Comparison of ENCODE assay signal across 12 cellular contexts in the genomic region with DNA sequence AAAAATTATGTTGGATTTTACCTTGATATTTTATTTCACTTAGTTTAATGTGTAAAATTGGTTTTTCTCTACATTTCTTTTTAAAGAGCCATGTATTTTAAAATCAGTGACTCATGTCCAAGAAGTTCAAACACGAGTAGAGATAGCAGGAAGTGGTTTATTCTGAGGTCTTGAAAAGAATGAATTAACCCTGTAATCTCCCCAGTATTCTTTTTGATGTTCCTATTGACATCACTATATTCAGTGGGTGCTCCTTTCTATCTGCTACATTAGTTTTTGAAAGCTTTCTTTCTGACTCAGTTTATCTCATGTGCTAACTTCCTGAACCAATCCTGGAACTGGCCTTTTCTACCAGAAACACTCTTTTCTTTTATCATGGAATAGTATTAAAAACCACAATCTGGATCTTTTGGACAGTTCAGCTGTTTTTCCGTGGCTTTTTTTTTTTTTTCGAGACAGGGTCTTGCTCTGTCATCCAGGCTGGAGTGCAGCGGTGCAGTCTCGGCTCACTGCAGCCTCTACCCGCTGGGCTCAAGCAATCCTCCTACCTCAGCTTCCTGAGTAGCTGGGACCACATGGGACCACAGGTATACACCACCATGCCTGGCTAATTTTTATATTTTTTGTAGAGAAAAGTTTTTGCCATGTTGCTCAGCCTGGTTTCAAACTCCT.
DNase-seq lines count a peak whose midpoint lies in the region; FAIRE-seq and TF ChIP-seq lines count a peak whose summit lies in the region.
"Had no signal": no experiment of that assay in that cellular context is flagged by ENCODE, and none has a peak within 500 bp of the region (broad histone marks: within the 10 kb centered on the region; RNA-seq: fewer than 3 reads in every experiment).

No MANE protein-coding gene starts in this region.

- 0 out of 4 replicates have a peak, but pooled peaks cover 0 to 18% of the 10 kb centered on the region in 2 experiments for H3K4me1 ChIP-seq in SK-N-SH (ENCODE audit: control insufficient read depth in 1 of 2, insufficient read depth in 2 of 2, low read depth in 1 of 2, low read length in 1 of 2)
- H3K4me1 ChIP-seq: ascending aorta, SJCRH30 had no signal

- no peaks in the 10 kb centered on the region for H4K20me1 ChIP-seq in SK-N-SH (ENCODE audit: insufficient read depth)

- no peak for TF ChIP-seq EP300 in SK-N-SH (IDR thresholded peaks at IDR 0.05; ENCODE audit: borderline replicate concordance in 1 of 2, low read depth in 1 of 2, low read length in 1 of 2)

- peak; percentile 99 for FAIRE-seq in H54 (lab: Jason Lieb, UNC)

- H3K4me1 Mint-ChIP-seq in immature natural killer cell (peaks cover 17 to 23% of the 10 kb centered on the region in 2 donors), endothelial cell (ENCODE audit: unreplicated experiment) (peaks cover 9% of the 10 kb centered on the region)

- H3K4me2 ChIP-seq in SK-N-SH: no peak overlapping the region

- peaks cover 14% of the 10 kb centered on the region for H3F3A ChIP-seq in SK-N-SH (replicated peaks; ENCODE audit: insufficient read depth)

- no peaks in the 10 kb centered on the region for H3K9me2 ChIP-seq in SK-N-SH

- peak overlapping the region in 1 of 2 experiments; percentile 62; a peak in 2 of 4 replicates for H3K27ac ChIP-seq in SK-N-SH (ENCODE audit: low read depth in 2 of 2, low read length in 1 of 2)
- H3K27ac ChIP-seq: ascending aorta, SJCRH30 had no signal

- no peak overlapping the region for H2AFZ ChIP-seq in SK-N-SH (ENCODE audit: low read depth)

- H3K4me3 ChIP-seq in SK-N-SH (ENCODE audit: low read depth in 2 of 2, low read length in 1 of 2): no peak overlapping the region
- H3K4me3 ChIP-seq: ascending aorta, SJCRH30 had no signal

- TF ChIP-seq CTCF in SK-N-SH (IDR thresholded peaks at IDR 0.05): no peak
- no peak for TF ChIP-seq CTCF in endothelial cell (IDR thresholded peaks at IDR 0.05; ENCODE audit: unreplicated experiment)

- CTCF ChIA-PET in SK-N-SH (lab: Yijun Ruan, JAX): interaction anchor here (0.9 kb wide), 1 partner anchor 311 kb away, joined by 3 read pairs; no protein-coding TSS in a partner anchor

- no peaks in the 10 kb centered on the region for H3K27me3 ChIP-seq in SK-N-SH (ENCODE audit: insufficient read depth)
- H3K27me3 ChIP-seq: ascending aorta, SJCRH30 had no signal

- no peaks in the 10 kb centered on the region for H3K9me3 Mint-ChIP-seq in immature natural killer cell
- no peaks in the 10 kb centered on the region for H3K9me3 Mint-ChIP-seq in endothelial cell (ENCODE audit: unreplicated experiment)

- H3K9me3 ChIP-seq in SK-N-SH: peaks cover 4% of the 10 kb centered on the region; the same call in 1 of the 2 replicates
- H3K9me3 ChIP-seq: ascending aorta, SJCRH30 had no signal

- H3K27ac Mint-ChIP-seq in immature natural killer cell (no peak overlapping the region), endothelial cell (ENCODE audit: unreplicated experiment) (no peak overlapping the region)

- DNase-seq in COLO829 (ENCODE audit: low spot score) (peak; percentile 42), H54 (ENCODE audit: insufficient read length, low spot score) (peak; percentile 45), SK-N-SH (no peak), immature natural killer cell (peak; percentile 14 to 35 (median 23)), endothelial cell (ENCODE audit: low spot score) (no peak), NK-92 (lab: John Stamatoyannopoulos, UW; ENCODE audit: unreplicated experiment) (no peak), GM19240 (ENCODE audit: insufficient read length, low spot score) (no peak), cerebellar nuclear complex (lab: John Stamatoyannopoulos, UW) (no peak)
- DNase-seq: left cardiac atrium; stimulated activated CD4-positive, alpha-beta T cell treated with anti-CD3 and anti-CD28 coated beads, Interleukin-2, amount 100 ng/mL, for 48 hours had no signal

- peaks cover 2 to 23% of the 10 kb centered on the region in 2 experiments for H3K36me3 ChIP-seq in SK-N-SH (replicated peaks in 1 of 2; ENCODE audit: control insufficient read depth in 1 of 2, insufficient read depth in 2 of 2, low read length in 1 of 2)
- H3K36me3 ChIP-seq: ascending aorta, SJCRH30 had no signal

- no peak for TF ChIP-seq RAD21 in SK-N-SH (IDR thresholded peaks at IDR 0.05; ENCODE audit: low read length)

- no peak for TF ChIP-seq POLR2A in H54 (IDR thresholded peaks at IDR 0.05; ENCODE audit: low read depth, low read length)

- WGBS in SK-N-SH (ENCODE audit: low lambda C conversion rate): 64% methylated on average over 6 of the region's 6 CpGs

- POLR2A ChIA-PET in SK-N-SH (lab: Yijun Ruan, JAX): interaction anchor here (0.6 kb wide), 1 partner anchor 44 kb away, joined by 5 read pairs; no protein-coding TSS in a partner anchor

- H3K4me3 Mint-ChIP-seq in immature natural killer cell: peak overlapping the region in 3 of 5 donors; percentile 39 to 64 (median 53)
- no peak overlapping the region for H3K4me3 Mint-ChIP-seq in endothelial cell (ENCODE audit: unreplicated experiment)

- H3K36me3 Mint-ChIP-seq in immature natural killer cell (peaks cover 0 to 10% (median 4%) of the 10 kb centered on the region in 3 donors), endothelial cell (ENCODE audit: low read depth, unreplicated experiment) (peaks cover 4% of the 10 kb centered on the region)

- no peak overlapping the region for H3K9ac ChIP-seq in SK-N-SH

- no peaks in the 10 kb centered on the region for H3K27me3 Mint-ChIP-seq in immature natural killer cell (ENCODE audit: low read depth in 3 of 3)
- no peaks in the 10 kb centered on the region for H3K27me3 Mint-ChIP-seq in endothelial cell (ENCODE audit: unreplicated experiment)

- no peaks in the 10 kb centered on the region for H3K79me2 ChIP-seq in SK-N-SH (ENCODE audit: insufficient read depth)

TF ChIP-seq in SK-N-SH, 30 proteins besides CTCF, POLR2A, EP300 and RAD21:
- TF ChIP-seq FOSL2 (IDR thresholded peaks at IDR 0.05; ENCODE audit: borderline replicate concordance, low read depth) (peak; percentile 40; the same call in 1 of the 2 replicates), FOXJ3 (CRISPR knock-in tag; IDR thresholded peaks at IDR 0.05) (no peak), USF1 (IDR thresholded peaks at IDR 0.05; ENCODE audit: borderline replicate concordance, low read depth) (no peak), NRF1 (IDR thresholded peaks at IDR 0.05; ENCODE audit: low read depth, low read length) (no peak), EZH2phosphoT487 (IDR thresholded peaks at IDR 0.05; ENCODE audit: borderline replicate concordance, low read depth) (no peak), JUND (IDR thresholded peaks at IDR 0.05) (peak; percentile 52), GATA2 (CRISPR knock-in tag; IDR thresholded peaks at IDR 0.05) (no peak), RCOR1 (IDR thresholded peaks at IDR 0.05; ENCODE audit: low read length) (no peak), TCF12 (IDR thresholded peaks at IDR 0.05) (peak; percentile 17; the same call in 1 of the 2 replicates), RFX5 (IDR thresholded peaks at IDR 0.05; ENCODE audit: low read length) (no peak), TEAD4 (IDR thresholded peaks at IDR 0.05; ENCODE audit: borderline replicate concordance, insufficient read depth) (no peak)
- TF ChIP-seq, protein P1, sequence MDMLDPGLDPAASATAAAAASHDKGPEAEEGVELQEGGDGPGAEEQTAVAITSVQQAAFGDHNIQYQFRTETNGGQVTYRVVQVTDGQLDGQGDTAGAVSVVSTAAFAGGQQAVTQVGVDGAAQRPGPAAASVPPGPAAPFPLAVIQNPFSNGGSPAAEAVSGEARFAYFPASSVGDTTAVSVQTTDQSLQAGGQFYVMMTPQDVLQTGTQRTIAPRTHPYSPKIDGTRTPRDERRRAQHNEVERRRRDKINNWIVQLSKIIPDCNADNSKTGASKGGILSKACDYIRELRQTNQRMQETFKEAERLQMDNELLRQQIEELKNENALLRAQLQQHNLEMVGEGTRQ (IDR thresholded peaks at IDR 0.05; ENCODE audit: borderline replicate concordance, low read depth, low read length): no peak
- TF ChIP-seq, protein P2, sequence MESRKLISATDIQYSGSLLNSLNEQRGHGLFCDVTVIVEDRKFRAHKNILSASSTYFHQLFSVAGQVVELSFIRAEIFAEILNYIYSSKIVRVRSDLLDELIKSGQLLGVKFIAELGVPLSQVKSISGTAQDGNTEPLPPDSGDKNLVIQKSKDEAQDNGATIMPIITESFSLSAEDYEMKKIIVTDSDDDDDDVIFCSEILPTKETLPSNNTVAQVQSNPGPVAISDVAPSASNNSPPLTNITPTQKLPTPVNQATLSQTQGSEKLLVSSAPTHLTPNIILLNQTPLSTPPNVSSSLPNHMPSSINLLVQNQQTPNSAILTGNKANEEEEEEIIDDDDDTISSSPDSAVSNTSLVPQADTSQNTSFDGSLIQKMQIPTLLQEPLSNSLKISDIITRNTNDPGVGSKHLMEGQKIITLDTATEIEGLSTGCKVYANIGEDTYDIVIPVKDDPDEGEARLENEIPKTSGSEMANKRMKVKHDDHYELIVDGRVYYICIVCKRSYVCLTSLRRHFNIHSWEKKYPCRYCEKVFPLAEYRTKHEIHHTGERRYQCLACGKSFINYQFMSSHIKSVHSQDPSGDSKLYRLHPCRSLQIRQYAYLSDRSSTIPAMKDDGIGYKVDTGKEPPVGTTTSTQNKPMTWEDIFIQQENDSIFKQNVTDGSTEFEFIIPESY (IDR thresholded peaks at IDR 0.05; ENCODE audit: borderline replicate concordance, low read depth): no peak

Comparison
In these comparisons a context has a peak if more than half of its experiments do, and no peak if none do; other contexts are left out.
1. DNase-seq: peak in COLO829 (single experiment), H54 (single experiment) and immature natural killer cell (3 of 3); none in SK-N-SH (single experiment), endothelial cell (single experiment), NK-92 (single experiment), GM19240 (single experiment) and cerebellar nuclear complex (0 of 2).